1 cellular context compared by ENCODE assay signal in the genomic region with DNA sequence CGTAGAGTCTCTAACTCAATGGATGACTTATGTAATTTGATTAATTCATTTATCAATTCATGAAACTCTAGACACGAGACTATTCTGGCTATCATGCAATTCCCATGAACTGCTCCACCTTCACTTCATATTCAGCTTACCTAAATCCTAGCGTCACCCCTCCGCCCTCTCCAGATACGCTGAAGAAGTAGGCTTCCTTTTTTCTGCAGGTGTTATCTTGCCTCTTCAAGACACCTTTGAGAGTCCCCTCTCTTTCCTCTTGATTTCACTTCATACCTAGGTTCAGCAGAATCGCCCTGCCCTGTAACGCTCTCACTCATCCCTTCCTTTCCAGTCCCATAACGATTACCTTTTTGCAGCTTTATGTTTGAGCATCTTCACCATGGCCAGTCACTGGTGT.
TF ChIP-seq lines count a peak whose summit lies in the region.

No MANE protein-coding gene starts in this region.

TF ChIP-seq in HepG2, 621 proteins besides CTCF, POLR2A, EP300 and RAD21 (continues in another document):
- TF ChIP-seq, protein P1, sequence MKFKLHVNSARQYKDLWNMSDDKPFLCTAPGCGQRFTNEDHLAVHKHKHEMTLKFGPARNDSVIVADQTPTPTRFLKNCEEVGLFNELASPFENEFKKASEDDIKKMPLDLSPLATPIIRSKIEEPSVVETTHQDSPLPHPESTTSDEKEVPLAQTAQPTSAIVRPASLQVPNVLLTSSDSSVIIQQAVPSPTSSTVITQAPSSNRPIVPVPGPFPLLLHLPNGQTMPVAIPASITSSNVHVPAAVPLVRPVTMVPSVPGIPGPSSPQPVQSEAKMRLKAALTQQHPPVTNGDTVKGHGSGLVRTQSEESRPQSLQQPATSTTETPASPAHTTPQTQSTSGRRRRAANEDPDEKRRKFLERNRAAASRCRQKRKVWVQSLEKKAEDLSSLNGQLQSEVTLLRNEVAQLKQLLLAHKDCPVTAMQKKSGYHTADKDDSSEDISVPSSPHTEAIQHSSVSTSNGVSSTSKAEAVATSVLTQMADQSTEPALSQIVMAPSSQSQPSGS (CRISPR knock-in tag; IDR thresholded peaks at IDR 0.05) = no peak
- TF ChIP-seq ZNF160 (CRISPR knock-in tag; IDR thresholded peaks at IDR 0.05) = no peak
- no peak for TF ChIP-seq RBM22 (optimal IDR thresholded peaks at IDR 0.05; ENCODE audit: low read length)
- no peak for TF ChIP-seq RBFOX2 (IDR thresholded peaks at IDR 0.05; ENCODE audit: low read depth, low read length)
- TF ChIP-seq, protein P2, sequence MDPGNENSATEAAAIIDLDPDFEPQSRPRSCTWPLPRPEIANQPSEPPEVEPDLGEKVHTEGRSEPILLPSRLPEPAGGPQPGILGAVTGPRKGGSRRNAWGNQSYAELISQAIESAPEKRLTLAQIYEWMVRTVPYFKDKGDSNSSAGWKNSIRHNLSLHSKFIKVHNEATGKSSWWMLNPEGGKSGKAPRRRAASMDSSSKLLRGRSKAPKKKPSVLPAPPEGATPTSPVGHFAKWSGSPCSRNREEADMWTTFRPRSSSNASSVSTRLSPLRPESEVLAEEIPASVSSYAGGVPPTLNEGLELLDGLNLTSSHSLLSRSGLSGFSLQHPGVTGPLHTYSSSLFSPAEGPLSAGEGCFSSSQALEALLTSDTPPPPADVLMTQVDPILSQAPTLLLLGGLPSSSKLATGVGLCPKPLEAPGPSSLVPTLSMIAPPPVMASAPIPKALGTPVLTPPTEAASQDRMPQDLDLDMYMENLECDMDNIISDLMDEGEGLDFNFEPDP (CRISPR knock-in tag; conservative IDR thresholded peaks at IDR 0.05) = no peak
- TF ChIP-seq, protein P3, sequence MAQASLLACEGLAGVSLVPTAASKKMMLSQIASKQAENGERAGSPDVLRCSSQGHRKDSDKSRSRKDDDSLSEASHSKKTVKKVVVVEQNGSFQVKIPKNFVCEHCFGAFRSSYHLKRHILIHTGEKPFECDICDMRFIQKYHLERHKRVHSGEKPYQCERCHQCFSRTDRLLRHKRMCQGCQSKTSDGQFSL (CRISPR knock-in tag; IDR thresholded peaks at IDR 0.05) = no peak
- TF ChIP-seq, protein P4, sequence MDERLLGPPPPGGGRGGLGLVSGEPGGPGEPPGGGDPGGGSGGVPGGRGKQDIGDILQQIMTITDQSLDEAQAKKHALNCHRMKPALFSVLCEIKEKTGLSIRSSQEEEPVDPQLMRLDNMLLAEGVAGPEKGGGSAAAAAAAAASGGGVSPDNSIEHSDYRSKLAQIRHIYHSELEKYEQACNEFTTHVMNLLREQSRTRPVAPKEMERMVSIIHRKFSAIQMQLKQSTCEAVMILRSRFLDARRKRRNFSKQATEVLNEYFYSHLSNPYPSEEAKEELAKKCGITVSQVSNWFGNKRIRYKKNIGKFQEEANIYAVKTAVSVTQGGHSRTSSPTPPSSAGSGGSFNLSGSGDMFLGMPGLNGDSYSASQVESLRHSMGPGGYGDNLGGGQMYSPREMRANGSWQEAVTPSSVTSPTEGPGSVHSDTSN (CRISPR knock-in tag; IDR thresholded peaks at IDR 0.05) = no peak
- TF ChIP-seq ATM (IDR thresholded peaks at IDR 0.05; ENCODE audit: borderline replicate concordance) = no peak
- TF ChIP-seq, protein P5, sequence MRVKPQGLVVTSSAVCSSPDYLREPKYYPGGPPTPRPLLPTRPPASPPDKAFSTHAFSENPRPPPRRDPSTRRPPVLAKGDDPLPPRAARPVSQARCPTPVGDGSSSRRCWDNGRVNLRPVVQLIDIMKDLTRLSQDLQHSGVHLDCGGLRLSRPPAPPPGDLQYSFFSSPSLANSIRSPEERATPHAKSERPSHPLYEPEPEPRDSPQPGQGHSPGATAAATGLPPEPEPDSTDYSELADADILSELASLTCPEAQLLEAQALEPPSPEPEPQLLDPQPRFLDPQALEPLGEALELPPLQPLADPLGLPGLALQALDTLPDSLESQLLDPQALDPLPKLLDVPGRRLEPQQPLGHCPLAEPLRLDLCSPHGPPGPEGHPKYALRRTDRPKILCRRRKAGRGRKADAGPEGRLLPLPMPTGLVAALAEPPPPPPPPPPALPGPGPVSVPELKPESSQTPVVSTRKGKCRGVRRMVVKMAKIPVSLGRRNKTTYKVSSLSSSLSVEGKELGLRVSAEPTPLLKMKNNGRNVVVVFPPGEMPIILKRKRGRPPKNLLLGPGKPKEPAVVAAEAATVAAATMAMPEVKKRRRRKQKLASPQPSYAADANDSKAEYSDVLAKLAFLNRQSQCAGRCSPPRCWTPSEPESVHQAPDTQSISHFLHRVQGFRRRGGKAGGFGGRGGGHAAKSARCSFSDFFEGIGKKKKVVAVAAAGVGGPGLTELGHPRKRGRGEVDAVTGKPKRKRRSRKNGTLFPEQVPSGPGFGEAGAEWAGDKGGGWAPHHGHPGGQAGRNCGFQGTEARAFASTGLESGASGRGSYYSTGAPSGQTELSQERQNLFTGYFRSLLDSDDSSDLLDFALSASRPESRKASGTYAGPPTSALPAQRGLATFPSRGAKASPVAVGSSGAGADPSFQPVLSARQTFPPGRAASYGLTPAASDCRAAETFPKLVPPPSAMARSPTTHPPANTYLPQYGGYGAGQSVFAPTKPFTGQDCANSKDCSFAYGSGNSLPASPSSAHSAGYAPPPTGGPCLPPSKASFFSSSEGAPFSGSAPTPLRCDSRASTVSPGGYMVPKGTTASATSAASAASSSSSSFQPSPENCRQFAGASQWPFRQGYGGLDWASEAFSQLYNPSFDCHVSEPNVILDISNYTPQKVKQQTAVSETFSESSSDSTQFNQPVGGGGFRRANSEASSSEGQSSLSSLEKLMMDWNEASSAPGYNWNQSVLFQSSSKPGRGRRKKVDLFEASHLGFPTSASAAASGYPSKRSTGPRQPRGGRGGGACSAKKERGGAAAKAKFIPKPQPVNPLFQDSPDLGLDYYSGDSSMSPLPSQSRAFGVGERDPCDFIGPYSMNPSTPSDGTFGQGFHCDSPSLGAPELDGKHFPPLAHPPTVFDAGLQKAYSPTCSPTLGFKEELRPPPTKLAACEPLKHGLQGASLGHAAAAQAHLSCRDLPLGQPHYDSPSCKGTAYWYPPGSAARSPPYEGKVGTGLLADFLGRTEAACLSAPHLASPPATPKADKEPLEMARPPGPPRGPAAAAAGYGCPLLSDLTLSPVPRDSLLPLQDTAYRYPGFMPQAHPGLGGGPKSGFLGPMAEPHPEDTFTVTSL (CRISPR knock-in tag; IDR thresholded peaks at IDR 0.05; ENCODE audit: borderline replicate concordance) = 0 out of 2 replicates have a peak, but pooled peaks have one; percentile 42
- no peak for TF ChIP-seq DR1 (CRISPR knock-in tag; IDR thresholded peaks at IDR 0.05)
- no peak for TF ChIP-seq NCOA5 (CRISPR knock-in tag; IDR thresholded peaks at IDR 0.05)
- TF ChIP-seq RXRA (CRISPR knock-in tag; IDR thresholded peaks at IDR 0.05) = no peak
- TF ChIP-seq ZNF430 (CRISPR knock-in tag; IDR thresholded peaks at IDR 0.05) = no peak
- TF ChIP-seq MYNN (CRISPR knock-in tag; IDR thresholded peaks at IDR 0.05; ENCODE audit: low read depth) = no peak
- TF ChIP-seq ZNF121 (CRISPR knock-in tag; IDR thresholded peaks at IDR 0.05) = no peak
- TF ChIP-seq MXD4 (CRISPR knock-in tag; IDR thresholded peaks at IDR 0.05) = peak; percentile 36; the same call in 1 of the 2 replicates
- TF ChIP-seq, protein P6, sequence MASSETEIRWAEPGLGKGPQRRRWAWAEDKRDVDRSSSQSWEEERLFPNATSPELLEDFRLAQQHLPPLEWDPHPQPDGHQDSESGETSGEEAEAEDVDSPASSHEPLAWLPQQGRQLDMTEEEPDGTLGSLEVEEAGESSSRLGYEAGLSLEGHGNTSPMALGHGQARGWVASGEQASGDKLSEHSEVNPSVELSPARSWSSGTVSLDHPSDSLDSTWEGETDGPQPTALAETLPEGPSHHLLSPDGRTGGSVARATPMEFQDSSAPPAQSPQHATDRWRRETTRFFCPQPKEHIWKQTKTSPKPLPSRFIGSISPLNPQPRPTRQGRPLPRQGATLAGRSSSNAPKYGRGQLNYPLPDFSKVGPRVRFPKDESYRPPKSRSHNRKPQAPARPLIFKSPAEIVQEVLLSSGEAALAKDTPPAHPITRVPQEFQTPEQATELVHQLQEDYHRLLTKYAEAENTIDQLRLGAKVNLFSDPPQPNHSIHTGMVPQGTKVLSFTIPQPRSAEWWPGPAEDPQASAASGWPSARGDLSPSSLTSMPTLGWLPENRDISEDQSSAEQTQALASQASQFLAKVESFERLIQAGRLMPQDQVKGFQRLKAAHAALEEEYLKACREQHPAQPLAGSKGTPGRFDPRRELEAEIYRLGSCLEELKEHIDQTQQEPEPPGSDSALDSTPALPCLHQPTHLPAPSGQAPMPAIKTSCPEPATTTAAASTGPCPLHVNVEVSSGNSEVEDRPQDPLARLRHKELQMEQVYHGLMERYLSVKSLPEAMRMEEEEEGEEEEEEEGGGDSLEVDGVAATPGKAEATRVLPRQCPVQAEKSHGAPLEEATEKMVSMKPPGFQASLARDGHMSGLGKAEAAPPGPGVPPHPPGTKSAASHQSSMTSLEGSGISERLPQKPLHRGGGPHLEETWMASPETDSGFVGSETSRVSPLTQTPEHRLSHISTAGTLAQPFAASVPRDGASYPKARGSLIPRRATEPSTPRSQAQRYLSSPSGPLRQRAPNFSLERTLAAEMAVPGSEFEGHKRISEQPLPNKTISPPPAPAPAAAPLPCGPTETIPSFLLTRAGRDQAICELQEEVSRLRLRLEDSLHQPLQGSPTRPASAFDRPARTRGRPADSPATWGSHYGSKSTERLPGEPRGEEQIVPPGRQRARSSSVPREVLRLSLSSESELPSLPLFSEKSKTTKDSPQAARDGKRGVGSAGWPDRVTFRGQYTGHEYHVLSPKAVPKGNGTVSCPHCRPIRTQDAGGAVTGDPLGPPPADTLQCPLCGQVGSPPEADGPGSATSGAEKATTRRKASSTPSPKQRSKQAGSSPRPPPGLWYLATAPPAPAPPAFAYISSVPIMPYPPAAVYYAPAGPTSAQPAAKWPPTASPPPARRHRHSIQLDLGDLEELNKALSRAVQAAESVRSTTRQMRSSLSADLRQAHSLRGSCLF (CRISPR knock-in tag; IDR thresholded peaks at IDR 0.05; ENCODE audit: borderline replicate concordance) = no peak
- TF ChIP-seq, protein P7, sequence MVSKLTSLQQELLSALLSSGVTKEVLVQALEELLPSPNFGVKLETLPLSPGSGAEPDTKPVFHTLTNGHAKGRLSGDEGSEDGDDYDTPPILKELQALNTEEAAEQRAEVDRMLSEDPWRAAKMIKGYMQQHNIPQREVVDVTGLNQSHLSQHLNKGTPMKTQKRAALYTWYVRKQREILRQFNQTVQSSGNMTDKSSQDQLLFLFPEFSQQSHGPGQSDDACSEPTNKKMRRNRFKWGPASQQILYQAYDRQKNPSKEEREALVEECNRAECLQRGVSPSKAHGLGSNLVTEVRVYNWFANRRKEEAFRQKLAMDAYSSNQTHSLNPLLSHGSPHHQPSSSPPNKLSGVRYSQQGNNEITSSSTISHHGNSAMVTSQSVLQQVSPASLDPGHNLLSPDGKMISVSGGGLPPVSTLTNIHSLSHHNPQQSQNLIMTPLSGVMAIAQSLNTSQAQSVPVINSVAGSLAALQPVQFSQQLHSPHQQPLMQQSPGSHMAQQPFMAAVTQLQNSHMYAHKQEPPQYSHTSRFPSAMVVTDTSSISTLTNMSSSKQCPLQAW (CRISPR knock-in tag; IDR thresholded peaks at IDR 0.05) = 0 out of 2 replicates have a peak, but pooled peaks have one; percentile 30
- peak; percentile 40; the same call in 1 of the 2 replicates for TF ChIP-seq HDAC1 (CRISPR knock-in tag; IDR thresholded peaks at IDR 0.05)
- no peak for TF ChIP-seq ZNF274 (CRISPR knock-in tag; IDR thresholded peaks at IDR 0.05)
- TF ChIP-seq, protein P8, sequence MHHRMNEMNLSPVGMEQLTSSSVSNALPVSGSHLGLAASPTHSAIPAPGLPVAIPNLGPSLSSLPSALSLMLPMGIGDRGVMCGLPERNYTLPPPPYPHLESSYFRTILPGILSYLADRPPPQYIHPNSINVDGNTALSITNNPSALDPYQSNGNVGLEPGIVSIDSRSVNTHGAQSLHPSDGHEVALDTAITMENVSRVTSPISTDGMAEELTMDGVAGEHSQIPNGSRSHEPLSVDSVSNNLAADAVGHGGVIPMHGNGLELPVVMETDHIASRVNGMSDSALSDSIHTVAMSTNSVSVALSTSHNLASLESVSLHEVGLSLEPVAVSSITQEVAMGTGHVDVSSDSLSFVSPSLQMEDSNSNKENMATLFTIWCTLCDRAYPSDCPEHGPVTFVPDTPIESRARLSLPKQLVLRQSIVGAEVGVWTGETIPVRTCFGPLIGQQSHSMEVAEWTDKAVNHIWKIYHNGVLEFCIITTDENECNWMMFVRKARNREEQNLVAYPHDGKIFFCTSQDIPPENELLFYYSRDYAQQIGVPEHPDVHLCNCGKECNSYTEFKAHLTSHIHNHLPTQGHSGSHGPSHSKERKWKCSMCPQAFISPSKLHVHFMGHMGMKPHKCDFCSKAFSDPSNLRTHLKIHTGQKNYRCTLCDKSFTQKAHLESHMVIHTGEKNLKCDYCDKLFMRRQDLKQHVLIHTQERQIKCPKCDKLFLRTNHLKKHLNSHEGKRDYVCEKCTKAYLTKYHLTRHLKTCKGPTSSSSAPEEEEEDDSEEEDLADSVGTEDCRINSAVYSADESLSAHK (CRISPR knock-in tag; IDR thresholded peaks at IDR 0.05; ENCODE audit: borderline replicate concordance) = no peak
- no peak for TF ChIP-seq ZNF557 (CRISPR knock-in tag; IDR thresholded peaks at IDR 0.05)
- TF ChIP-seq, protein P9, sequence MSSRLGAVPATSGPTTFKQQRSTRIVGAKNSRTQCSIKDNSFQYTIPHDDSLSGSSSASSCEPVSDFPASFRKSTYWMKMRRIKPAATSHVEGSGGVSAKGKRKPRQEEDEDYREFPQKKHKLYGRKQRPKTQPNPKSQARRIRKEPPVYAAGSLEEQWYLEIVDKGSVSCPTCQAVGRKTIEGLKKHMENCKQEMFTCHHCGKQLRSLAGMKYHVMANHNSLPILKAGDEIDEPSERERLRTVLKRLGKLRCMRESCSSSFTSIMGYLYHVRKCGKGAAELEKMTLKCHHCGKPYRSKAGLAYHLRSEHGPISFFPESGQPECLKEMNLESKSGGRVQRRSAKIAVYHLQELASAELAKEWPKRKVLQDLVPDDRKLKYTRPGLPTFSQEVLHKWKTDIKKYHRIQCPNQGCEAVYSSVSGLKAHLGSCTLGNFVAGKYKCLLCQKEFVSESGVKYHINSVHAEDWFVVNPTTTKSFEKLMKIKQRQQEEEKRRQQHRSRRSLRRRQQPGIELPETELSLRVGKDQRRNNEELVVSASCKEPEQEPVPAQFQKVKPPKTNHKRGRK (CRISPR knock-in tag; IDR thresholded peaks at IDR 0.05) = no peak
- TF ChIP-seq MYC (CRISPR knock-in tag; IDR thresholded peaks at IDR 0.05; ENCODE audit: borderline replicate concordance) = no peak
- TF ChIP-seq, protein P10, sequence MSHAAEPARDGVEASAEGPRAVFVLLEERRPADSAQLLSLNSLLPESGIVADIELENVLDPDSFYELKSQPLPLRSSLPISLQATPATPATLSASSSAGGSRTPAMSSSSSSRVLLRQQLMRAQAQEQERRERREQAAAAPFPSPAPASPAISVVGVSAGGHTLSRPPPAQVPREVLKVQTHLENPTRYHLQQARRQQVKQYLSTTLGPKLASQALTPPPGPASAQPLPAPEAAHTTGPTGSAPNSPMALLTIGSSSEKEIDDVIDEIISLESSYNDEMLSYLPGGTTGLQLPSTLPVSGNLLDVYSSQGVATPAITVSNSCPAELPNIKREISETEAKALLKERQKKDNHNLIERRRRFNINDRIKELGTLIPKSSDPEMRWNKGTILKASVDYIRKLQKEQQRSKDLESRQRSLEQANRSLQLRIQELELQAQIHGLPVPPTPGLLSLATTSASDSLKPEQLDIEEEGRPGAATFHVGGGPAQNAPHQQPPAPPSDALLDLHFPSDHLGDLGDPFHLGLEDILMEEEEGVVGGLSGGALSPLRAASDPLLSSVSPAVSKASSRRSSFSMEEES (CRISPR knock-in tag; IDR thresholded peaks at IDR 0.05) = no peak
- TF ChIP-seq ZNF282 (IDR thresholded peaks at IDR 0.05; ENCODE audit: partially characterized antibody) = no peak
- no peak for TF ChIP-seq ZFP36L1 (CRISPR knock-in tag; IDR thresholded peaks at IDR 0.05)
- TF ChIP-seq, protein P11, sequence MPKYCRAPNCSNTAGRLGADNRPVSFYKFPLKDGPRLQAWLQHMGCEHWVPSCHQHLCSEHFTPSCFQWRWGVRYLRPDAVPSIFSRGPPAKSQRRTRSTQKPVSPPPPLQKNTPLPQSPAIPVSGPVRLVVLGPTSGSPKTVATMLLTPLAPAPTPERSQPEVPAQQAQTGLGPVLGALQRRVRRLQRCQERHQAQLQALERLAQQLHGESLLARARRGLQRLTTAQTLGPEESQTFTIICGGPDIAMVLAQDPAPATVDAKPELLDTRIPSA (CRISPR knock-in tag; IDR thresholded peaks at IDR 0.05; ENCODE audit: borderline replicate concordance) = no peak
- TF ChIP-seq NR3C1 (CRISPR knock-in tag; IDR thresholded peaks at IDR 0.05) = no peak
